3 cellular contexts compared by ENCODE assay signal in the genomic region with DNA sequence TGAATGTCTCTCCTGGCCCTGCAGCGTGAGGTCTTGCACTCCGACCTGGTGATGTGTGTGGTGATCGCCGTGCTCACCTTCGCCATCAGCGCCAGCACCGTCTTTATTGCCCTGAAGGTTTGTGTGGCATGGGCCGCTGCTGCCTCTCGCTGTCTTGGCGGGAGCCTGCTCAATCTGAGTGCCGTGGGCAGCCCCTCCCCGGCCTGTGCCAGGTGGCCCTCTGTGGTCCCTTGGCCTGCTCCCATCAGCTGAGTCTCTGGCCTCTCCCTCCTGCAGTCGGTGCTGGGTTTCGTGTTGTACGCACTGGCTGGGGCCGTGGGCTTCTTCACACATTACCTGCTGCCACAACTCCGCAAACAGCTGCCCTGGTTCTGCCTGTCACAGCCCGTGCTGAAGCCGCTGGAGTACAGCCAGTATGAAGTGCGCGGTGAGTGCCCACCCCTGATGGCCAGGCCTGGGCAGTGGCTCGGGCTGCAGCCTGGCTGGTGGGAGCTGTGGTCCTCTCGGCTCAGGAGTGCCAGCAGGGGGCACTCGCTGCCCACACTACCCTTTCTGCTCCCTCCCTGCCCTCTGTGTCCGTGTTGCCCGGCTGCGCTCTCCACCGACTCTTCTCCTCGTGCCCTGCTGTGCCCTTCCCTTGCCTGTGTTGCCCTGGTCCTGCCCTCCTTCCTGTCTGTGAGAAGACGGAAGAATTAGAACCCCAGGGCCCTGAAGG.
TF ChIP-seq lines count a peak whose summit lies in the region.

No MANE protein-coding gene starts in this region.

TF ChIP-seq in GM23338, 12 proteins besides CTCF, POLR2A, EP300 and RAD21 (continues in another document):
- TF ChIP-seq ZNF331 (CRISPR knock-in tag; IDR thresholded peaks at IDR 0.05; ENCODE audit: low read depth) (no peak), CREB1 (CRISPR knock-in tag; IDR thresholded peaks at IDR 0.05; ENCODE audit: low read depth) (no peak), ZNF114 (CRISPR knock-in tag; IDR thresholded peaks at IDR 0.05) (no peak), EZH2 (IDR thresholded peaks at IDR 0.05; ENCODE audit: low read depth, unreplicated experiment) (no peak), EZH2phosphoT487 (IDR thresholded peaks at IDR 0.05; ENCODE audit: unreplicated experiment) (no peak)
- TF ChIP-seq, protein P1, sequence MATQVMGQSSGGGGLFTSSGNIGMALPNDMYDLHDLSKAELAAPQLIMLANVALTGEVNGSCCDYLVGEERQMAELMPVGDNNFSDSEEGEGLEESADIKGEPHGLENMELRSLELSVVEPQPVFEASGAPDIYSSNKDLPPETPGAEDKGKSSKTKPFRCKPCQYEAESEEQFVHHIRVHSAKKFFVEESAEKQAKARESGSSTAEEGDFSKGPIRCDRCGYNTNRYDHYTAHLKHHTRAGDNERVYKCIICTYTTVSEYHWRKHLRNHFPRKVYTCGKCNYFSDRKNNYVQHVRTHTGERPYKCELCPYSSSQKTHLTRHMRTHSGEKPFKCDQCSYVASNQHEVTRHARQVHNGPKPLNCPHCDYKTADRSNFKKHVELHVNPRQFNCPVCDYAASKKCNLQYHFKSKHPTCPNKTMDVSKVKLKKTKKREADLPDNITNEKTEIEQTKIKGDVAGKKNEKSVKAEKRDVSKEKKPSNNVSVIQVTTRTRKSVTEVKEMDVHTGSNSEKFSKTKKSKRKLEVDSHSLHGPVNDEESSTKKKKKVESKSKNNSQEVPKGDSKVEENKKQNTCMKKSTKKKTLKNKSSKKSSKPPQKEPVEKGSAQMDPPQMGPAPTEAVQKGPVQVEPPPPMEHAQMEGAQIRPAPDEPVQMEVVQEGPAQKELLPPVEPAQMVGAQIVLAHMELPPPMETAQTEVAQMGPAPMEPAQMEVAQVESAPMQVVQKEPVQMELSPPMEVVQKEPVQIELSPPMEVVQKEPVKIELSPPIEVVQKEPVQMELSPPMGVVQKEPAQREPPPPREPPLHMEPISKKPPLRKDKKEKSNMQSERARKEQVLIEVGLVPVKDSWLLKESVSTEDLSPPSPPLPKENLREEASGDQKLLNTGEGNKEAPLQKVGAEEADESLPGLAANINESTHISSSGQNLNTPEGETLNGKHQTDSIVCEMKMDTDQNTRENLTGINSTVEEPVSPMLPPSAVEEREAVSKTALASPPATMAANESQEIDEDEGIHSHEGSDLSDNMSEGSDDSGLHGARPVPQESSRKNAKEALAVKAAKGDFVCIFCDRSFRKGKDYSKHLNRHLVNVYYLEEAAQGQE (IDR thresholded peaks at IDR 0.05; ENCODE audit: unreplicated experiment): no peak

TF ChIP-seq in SK-N-SH, 30 proteins besides CTCF, POLR2A, EP300 and RAD21:
- TF ChIP-seq, protein P2, sequence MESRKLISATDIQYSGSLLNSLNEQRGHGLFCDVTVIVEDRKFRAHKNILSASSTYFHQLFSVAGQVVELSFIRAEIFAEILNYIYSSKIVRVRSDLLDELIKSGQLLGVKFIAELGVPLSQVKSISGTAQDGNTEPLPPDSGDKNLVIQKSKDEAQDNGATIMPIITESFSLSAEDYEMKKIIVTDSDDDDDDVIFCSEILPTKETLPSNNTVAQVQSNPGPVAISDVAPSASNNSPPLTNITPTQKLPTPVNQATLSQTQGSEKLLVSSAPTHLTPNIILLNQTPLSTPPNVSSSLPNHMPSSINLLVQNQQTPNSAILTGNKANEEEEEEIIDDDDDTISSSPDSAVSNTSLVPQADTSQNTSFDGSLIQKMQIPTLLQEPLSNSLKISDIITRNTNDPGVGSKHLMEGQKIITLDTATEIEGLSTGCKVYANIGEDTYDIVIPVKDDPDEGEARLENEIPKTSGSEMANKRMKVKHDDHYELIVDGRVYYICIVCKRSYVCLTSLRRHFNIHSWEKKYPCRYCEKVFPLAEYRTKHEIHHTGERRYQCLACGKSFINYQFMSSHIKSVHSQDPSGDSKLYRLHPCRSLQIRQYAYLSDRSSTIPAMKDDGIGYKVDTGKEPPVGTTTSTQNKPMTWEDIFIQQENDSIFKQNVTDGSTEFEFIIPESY (IDR thresholded peaks at IDR 0.05; ENCODE audit: borderline replicate concordance, low read depth): no peak
- peak; percentile 45 for TF ChIP-seq SMC3 (IDR thresholded peaks at IDR 0.05; ENCODE audit: low read depth, low read length)
TF ChIP-seq in SK-N-SH: peak in this region for 1.

TF ChIP-seq in GM12878, 131 proteins besides CTCF, POLR2A, EP300 and RAD21:
- no peak; the same call in 1 of the 2 replicates for TF ChIP-seq RB1 (IDR thresholded peaks at IDR 0.05; ENCODE audit: borderline replicate concordance)
- no peak for TF ChIP-seq NFIC (IDR thresholded peaks at IDR 0.05; ENCODE audit: low read depth, low read length)
- no peak for TF ChIP-seq SREBF1 (IDR thresholded peaks at IDR 0.05; ENCODE audit: low read length)
- no peak for TF ChIP-seq CBX3 (IDR thresholded peaks at IDR 0.05; ENCODE audit: borderline replicate concordance, low read depth)
- TF ChIP-seq DPF2 (IDR thresholded peaks at IDR 0.05): no peak
- TF ChIP-seq, protein P3, sequence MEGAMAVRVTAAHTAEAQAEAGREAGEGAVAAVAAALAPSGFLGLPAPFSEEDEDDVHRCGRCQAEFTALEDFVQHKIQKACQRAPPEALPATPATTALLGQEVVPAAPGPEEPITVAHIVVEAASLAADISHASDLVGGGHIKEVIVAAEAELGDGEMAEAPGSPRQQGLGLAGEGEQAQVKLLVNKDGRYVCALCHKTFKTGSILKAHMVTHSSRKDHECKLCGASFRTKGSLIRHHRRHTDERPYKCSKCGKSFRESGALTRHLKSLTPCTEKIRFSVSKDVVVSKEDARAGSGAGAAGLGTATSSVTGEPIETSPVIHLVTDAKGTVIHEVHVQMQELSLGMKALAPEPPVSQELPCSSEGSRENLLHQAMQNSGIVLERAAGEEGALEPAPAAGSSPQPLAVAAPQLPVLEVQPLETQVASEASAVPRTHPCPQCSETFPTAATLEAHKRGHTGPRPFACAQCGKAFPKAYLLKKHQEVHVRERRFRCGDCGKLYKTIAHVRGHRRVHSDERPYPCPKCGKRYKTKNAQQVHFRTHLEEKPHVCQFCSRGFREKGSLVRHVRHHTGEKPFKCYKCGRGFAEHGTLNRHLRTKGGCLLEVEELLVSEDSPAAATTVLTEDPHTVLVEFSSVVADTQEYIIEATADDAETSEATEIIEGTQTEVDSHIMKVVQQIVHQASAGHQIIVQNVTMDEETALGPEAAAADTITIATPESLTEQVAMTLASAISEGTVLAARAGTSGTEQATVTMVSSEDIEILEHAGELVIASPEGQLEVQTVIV (IDR thresholded peaks at IDR 0.05; ENCODE audit: borderline replicate concordance, partially characterized antibody): no peak
- TF ChIP-seq RFX5 (IDR thresholded peaks at IDR 0.05; ENCODE audit: low read depth, low read length): peak; percentile 13; the same call in 1 of the 2 replicates
- no peak for TF ChIP-seq PAX5 (IDR thresholded peaks at IDR 0.05; ENCODE audit: borderline replicate concordance, low read depth, low read length)
- TF ChIP-seq IKZF1 (conservative IDR thresholded peaks at IDR 0.05): 0 out of 2 replicates have a peak, but pooled peaks have one; percentile 19
- TF ChIP-seq, protein P4, sequence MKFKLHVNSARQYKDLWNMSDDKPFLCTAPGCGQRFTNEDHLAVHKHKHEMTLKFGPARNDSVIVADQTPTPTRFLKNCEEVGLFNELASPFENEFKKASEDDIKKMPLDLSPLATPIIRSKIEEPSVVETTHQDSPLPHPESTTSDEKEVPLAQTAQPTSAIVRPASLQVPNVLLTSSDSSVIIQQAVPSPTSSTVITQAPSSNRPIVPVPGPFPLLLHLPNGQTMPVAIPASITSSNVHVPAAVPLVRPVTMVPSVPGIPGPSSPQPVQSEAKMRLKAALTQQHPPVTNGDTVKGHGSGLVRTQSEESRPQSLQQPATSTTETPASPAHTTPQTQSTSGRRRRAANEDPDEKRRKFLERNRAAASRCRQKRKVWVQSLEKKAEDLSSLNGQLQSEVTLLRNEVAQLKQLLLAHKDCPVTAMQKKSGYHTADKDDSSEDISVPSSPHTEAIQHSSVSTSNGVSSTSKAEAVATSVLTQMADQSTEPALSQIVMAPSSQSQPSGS (IDR thresholded peaks at IDR 0.05; ENCODE audit: low read length): no peak
- 0 out of 2 replicates have a peak, but pooled peaks have one; percentile 28 for TF ChIP-seq NBN (IDR thresholded peaks at IDR 0.05)
- peak; percentile 38; the same call in 1 of the 2 replicates for TF ChIP-seq GATAD2B (conservative IDR thresholded peaks at IDR 0.05; ENCODE audit: low read depth)
- TF ChIP-seq TARDBP (IDR thresholded peaks at IDR 0.05; ENCODE audit: borderline replicate concordance): no peak
- TF ChIP-seq SP1 (IDR thresholded peaks at IDR 0.05; ENCODE audit: low read depth, low read length): no peak
- TF ChIP-seq, protein P5, sequence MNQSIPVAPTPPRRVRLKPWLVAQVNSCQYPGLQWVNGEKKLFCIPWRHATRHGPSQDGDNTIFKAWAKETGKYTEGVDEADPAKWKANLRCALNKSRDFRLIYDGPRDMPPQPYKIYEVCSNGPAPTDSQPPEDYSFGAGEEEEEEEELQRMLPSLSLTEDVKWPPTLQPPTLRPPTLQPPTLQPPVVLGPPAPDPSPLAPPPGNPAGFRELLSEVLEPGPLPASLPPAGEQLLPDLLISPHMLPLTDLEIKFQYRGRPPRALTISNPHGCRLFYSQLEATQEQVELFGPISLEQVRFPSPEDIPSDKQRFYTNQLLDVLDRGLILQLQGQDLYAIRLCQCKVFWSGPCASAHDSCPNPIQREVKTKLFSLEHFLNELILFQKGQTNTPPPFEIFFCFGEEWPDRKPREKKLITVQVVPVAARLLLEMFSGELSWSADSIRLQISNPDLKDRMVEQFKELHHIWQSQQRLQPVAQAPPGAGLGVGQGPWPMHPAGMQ (IDR thresholded peaks at IDR 0.05; ENCODE audit: borderline replicate concordance): no peak
- TF ChIP-seq SUZ12 (IDR thresholded peaks at IDR 0.05; ENCODE audit: unreplicated experiment): no peak
- TF ChIP-seq MYB (IDR thresholded peaks at IDR 0.05; ENCODE audit: borderline replicate concordance, low read depth, low read length): no peak
- TF ChIP-seq, protein P6, sequence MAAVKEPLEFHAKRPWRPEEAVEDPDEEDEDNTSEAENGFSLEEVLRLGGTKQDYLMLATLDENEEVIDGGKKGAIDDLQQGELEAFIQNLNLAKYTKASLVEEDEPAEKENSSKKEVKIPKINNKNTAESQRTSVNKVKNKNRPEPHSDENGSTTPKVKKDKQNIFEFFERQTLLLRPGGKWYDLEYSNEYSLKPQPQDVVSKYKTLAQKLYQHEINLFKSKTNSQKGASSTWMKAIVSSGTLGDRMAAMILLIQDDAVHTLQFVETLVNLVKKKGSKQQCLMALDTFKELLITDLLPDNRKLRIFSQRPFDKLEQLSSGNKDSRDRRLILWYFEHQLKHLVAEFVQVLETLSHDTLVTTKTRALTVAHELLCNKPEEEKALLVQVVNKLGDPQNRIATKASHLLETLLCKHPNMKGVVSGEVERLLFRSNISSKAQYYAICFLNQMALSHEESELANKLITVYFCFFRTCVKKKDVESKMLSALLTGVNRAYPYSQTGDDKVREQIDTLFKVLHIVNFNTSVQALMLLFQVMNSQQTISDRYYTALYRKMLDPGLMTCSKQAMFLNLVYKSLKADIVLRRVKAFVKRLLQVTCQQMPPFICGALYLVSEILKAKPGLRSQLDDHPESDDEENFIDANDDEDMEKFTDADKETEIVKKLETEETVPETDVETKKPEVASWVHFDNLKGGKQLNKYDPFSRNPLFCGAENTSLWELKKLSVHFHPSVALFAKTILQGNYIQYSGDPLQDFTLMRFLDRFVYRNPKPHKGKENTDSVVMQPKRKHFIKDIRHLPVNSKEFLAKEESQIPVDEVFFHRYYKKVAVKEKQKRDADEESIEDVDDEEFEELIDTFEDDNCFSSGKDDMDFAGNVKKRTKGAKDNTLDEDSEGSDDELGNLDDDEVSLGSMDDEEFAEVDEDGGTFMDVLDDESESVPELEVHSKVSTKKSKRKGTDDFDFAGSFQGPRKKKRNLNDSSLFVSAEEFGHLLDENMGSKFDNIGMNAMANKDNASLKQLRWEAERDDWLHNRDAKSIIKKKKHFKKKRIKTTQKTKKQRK (IDR thresholded peaks at IDR 0.05; ENCODE audit: low read depth, low read length): no peak
- TF ChIP-seq RBBP5 (conservative IDR thresholded peaks at IDR 0.05): no peak
- TF ChIP-seq, protein P7, sequence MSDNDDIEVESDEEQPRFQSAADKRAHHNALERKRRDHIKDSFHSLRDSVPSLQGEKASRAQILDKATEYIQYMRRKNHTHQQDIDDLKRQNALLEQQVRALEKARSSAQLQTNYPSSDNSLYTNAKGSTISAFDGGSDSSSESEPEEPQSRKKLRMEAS (IDR thresholded peaks at IDR 0.05; ENCODE audit: low read depth, low read length): no peak
- TF ChIP-seq SMARCA5 (IDR thresholded peaks at IDR 0.05): peak; percentile 68; the same call in 1 of the 2 replicates
- peak; percentile 70; the same call in 1 of the 2 replicates for TF ChIP-seq SMC3 (IDR thresholded peaks at IDR 0.05; ENCODE audit: borderline replicate concordance, low read length)
- no peak for TF ChIP-seq RAD51 (IDR thresholded peaks at IDR 0.05)
- TF ChIP-seq LARP7 (IDR thresholded peaks at IDR 0.05): peak; percentile 67; the same call in 1 of the 2 replicates
- no peak for TF ChIP-seq SRF (IDR thresholded peaks at IDR 0.05; ENCODE audit: low read depth in 2 of 2, low read length in 2 of 2)
- TF ChIP-seq HDGF (IDR thresholded peaks at IDR 0.05): peak; percentile 76
- TF ChIP-seq BHLHE40 (IDR thresholded peaks at IDR 0.05; ENCODE audit: borderline replicate concordance in 1 of 2, low read depth in 2 of 2, low read length in 1 of 2): 0 out of 4 replicates have a peak, but pooled peaks of 1 of the 2 experiments have one; percentile 20
- TF ChIP-seq, protein P8, sequence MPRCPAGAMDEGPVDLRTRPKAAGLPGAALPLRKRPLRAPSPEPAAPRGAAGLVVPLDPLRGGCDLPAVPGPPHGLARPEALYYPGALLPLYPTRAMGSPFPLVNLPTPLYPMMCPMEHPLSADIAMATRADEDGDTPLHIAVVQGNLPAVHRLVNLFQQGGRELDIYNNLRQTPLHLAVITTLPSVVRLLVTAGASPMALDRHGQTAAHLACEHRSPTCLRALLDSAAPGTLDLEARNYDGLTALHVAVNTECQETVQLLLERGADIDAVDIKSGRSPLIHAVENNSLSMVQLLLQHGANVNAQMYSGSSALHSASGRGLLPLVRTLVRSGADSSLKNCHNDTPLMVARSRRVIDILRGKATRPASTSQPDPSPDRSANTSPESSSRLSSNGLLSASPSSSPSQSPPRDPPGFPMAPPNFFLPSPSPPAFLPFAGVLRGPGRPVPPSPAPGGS (IDR thresholded peaks at IDR 0.05; ENCODE audit: borderline replicate concordance, insufficient read depth, low read depth, low read length, poor library complexity, severe bottlenecking): no peak
- 0 out of 2 replicates have a peak, but pooled peaks have one; percentile 10 for TF ChIP-seq NR2F1 (conservative IDR thresholded peaks at IDR 0.05)
- no peak for TF ChIP-seq MTA3 (IDR thresholded peaks at IDR 0.05; ENCODE audit: borderline replicate concordance, low read length)
- TF ChIP-seq, protein P9, sequence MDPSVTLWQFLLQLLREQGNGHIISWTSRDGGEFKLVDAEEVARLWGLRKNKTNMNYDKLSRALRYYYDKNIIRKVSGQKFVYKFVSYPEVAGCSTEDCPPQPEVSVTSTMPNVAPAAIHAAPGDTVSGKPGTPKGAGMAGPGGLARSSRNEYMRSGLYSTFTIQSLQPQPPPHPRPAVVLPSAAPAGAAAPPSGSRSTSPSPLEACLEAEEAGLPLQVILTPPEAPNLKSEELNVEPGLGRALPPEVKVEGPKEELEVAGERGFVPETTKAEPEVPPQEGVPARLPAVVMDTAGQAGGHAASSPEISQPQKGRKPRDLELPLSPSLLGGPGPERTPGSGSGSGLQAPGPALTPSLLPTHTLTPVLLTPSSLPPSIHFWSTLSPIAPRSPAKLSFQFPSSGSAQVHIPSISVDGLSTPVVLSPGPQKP (IDR thresholded peaks at IDR 0.05; ENCODE audit: low read depth, low read length): no peak
- no peak for TF ChIP-seq SIN3A (IDR thresholded peaks at IDR 0.05; ENCODE audit: low read depth, low read length)
- TF ChIP-seq CREM (IDR thresholded peaks at IDR 0.05; ENCODE audit: low read depth): no peak
